Comparison of ENCODE assay signal across 9 cellular contexts in genomic region chr2:181462032-181462431, GRCh38. TPM values are rescaled to one million over a fixed set of nuclear protein-coding genes. Genes with fewer than 3 reads are reported as not detected.
DNase-seq lines count a peak whose midpoint lies in the region; ATAC-seq, FAIRE-seq and TF ChIP-seq lines count a peak whose summit lies in the region.
"Had no signal": no experiment of that assay in that cellular context is flagged by ENCODE, and none has a peak within 500 bp of the region (broad histone marks: within the 10 kb centered on the region; RNA-seq: fewer than 3 reads in every experiment).

No MANE protein-coding gene starts in this region.

- CTCF ChIA-PET in CD4-positive, alpha-beta T cell (lab: Charles Lee) = interaction anchor here (1.5 to 1.9 kb wide), 2 partner anchors 150 to 482 kb away, joined by 4 read pairs; partner anchors contain the start of gene UBE2E3

- DNase-seq in CD4-positive, alpha-beta T cell = no peak
- DNase-seq in central memory CD8-positive, alpha-beta T cell (ENCODE audit: low spot score in 2 of 2) = no peak
- DNase-seq in NCI-H446 treated with DMSO at 0.1 percent for 48 hours (lab: John Stamatoyannopoulos, UW) = no peak
- no peak for DNase-seq in H54 (ENCODE audit: insufficient read length, low spot score)
- no peak for DNase-seq in psoas muscle
- DNase-seq in ascending aorta (ENCODE audit: low spot score in 2 of 2) = no peak
- DNase-seq: NCI-H524 treated with DMSO at 0.1 percent for 48 hours had no signal

- peaks cover 89% of the 10 kb centered on the region for H3K4me1 Mint-ChIP-seq in CD4-positive, alpha-beta T cell (ENCODE audit: low read depth)
- peaks cover 62% of the 10 kb centered on the region for H3K4me1 Mint-ChIP-seq in central memory CD8-positive, alpha-beta T cell

- H3K4me1 ChIP-seq in psoas muscle (no peaks in the 10 kb centered on the region), ascending aorta (peaks cover 2 to 4% of the 10 kb centered on the region in 2 donors)

- 68 to 75% (median 69%) methylated on average over 1 of the region's 1 CpG for WGBS in psoas muscle, 3 donors

- no peak overlapping the region for H3K4me3 ChIP-seq in psoas muscle
- no peak overlapping the region for H3K4me3 ChIP-seq in ascending aorta

- H3K36me3 ChIP-seq in psoas muscle (ENCODE audit: insufficient read depth in 1 of 2, low read depth in 1 of 2) = no peaks in the 10 kb centered on the region
- H3K36me3 ChIP-seq in ascending aorta = no peaks in the 10 kb centered on the region

- no peaks in the 10 kb centered on the region for H3K27me3 Mint-ChIP-seq in CD4-positive, alpha-beta T cell
- H3K27me3 Mint-ChIP-seq in central memory CD8-positive, alpha-beta T cell = no peaks in the 10 kb centered on the region

- peaks cover 50% of the 10 kb centered on the region for H3K36me3 Mint-ChIP-seq in CD4-positive, alpha-beta T cell (ENCODE audit: low read depth)
- peaks cover 50% of the 10 kb centered on the region for H3K36me3 Mint-ChIP-seq in central memory CD8-positive, alpha-beta T cell (ENCODE audit: insufficient read depth)

- peak overlapping the region; percentile 84 for H3K27ac Mint-ChIP-seq in CD4-positive, alpha-beta T cell
- H3K27ac Mint-ChIP-seq in central memory CD8-positive, alpha-beta T cell (ENCODE audit: low read depth) = peak overlapping the region; percentile 87

- H3K27ac ChIP-seq in CD4-positive, alpha-beta T cell (ENCODE audit: low read depth, low read length) = peak overlapping the region; percentile 51
- H3K27ac ChIP-seq in psoas muscle (no peak overlapping the region), ascending aorta (no peak overlapping the region)

- TF ChIP-seq POLR2A in H54 (IDR thresholded peaks at IDR 0.05; ENCODE audit: low read depth, low read length) = no peak

- POLR2A ChIA-PET in CD4-positive, alpha-beta T cell (lab: Charles Lee) = interaction anchor here (0.9 to 1.6 kb wide), 4 partner anchors 10 to 357 kb away, joined by 3 to 7 read pairs (median 3); no protein-coding TSS in a partner anchor

- no peak for TF ChIP-seq CTCF in CD4-positive, alpha-beta T cell (IDR thresholded peaks at IDR 0.05)
- no peak for TF ChIP-seq CTCF in psoas muscle (IDR thresholded peaks at IDR 0.05)
- TF ChIP-seq CTCF in ascending aorta (IDR thresholded peaks at IDR 0.05) = no peak

- peak overlapping the region; percentile 62 for H3K4me3 Mint-ChIP-seq in CD4-positive, alpha-beta T cell
- peak overlapping the region; percentile 91 for H3K4me3 Mint-ChIP-seq in central memory CD8-positive, alpha-beta T cell

- no peaks in the 10 kb centered on the region for H3K9me3 Mint-ChIP-seq in CD4-positive, alpha-beta T cell
- H3K9me3 Mint-ChIP-seq in central memory CD8-positive, alpha-beta T cell = no peaks in the 10 kb centered on the region

- no peak for ATAC-seq in CD4-positive, alpha-beta T cell (ENCODE audit: poor library complexity)
- ATAC-seq in GM19395 (IDR thresholded peaks at IDR 0.05; ENCODE audit: unreplicated experiment) = peak; percentile 40
- ATAC-seq in HG03558 (IDR thresholded peaks at IDR 0.05; ENCODE audit: extremely low read depth, unreplicated experiment) = peak; percentile 23
- no peak for ATAC-seq in central memory CD8-positive, alpha-beta T cell (replicated peaks; ENCODE audit: extremely low read depth, poor library complexity, severe bottlenecking)
- no peak for ATAC-seq in psoas muscle

- intact Hi-C loops in CD4-positive, alpha-beta T cell (cut with DNase I, micrococcal nuclease) = loop anchor here (10.0 kb wide), 2 partner anchors 487 to 1337 kb away; no protein-coding TSS in a partner anchor
- intact Hi-C loops in psoas muscle (cut with DNase I) = no loop called here
- intact Hi-C loops in ascending aorta (cut with DNase I) = no loop called here

- no peak for FAIRE-seq in H54 (lab: Jason Lieb, UNC)

- H3K27me3 ChIP-seq in CD4-positive, alpha-beta T cell (ENCODE audit: control insufficient read depth, insufficient read depth, low read length) = no peaks in the 10 kb centered on the region
- H3K27me3 ChIP-seq in psoas muscle (ENCODE audit: insufficient read depth in 3 of 3, low read length in 2 of 3) = peaks cover 0 to 15% (median 3%) of the 10 kb centered on the region in 3 donors
- H3K27me3 ChIP-seq in ascending aorta = no peaks in the 10 kb centered on the region

- H3K9me3 ChIP-seq in CD4-positive, alpha-beta T cell (ENCODE audit: control insufficient read depth, low read length) = no peaks in the 10 kb centered on the region
- no peaks in the 10 kb centered on the region for H3K9me3 ChIP-seq in psoas muscle
- no peaks in the 10 kb centered on the region for H3K9me3 ChIP-seq in ascending aorta

RNA-seq across cellular contexts. Expression of gene ITGA4, which starts 4.8 kb away (rescaled TPM):
- 10 to 100 TPM; 79.4 to 79.5 TPM for total RNA-seq in CD4-positive, alpha-beta T cell
- total RNA-seq in psoas muscle = 1 to 10 TPM in 3 of 4 donors, under 1 TPM in 1; 0.85 to 2.6 (median 1.8) TPM
- under 1 TPM; 0.16 to 0.27 (median 0.20) TPM for polyA plus RNA-seq in psoas muscle
- total RNA-seq in ascending aorta = 6.6 TPM

Comparison
In these comparisons a context has a peak if more than half of its experiments do, and no peak if none do; other contexts are left out.
1. ATAC-seq: peak in GM19395 (single experiment) and HG03558 (single experiment); none in CD4-positive, alpha-beta T cell (single experiment), central memory CD8-positive, alpha-beta T cell (single experiment) and psoas muscle (0 of 4).
2. RNA of gene ITGA4, which starts 4.8 kb away (total RNA-seq): 79.4 to 79.5 TPM in CD4-positive, alpha-beta T cell; 6.6 TPM in ascending aorta (single experiment) and 0.85 to 2.6 TPM in psoas muscle; every median in the first group is over 10 times any median in the second.
3. intact Hi-C loops: an anchor here in CD4-positive, alpha-beta T cell (10.0 kb wide); none called in psoas muscle and ascending aorta.